In the genomic region with DNA sequence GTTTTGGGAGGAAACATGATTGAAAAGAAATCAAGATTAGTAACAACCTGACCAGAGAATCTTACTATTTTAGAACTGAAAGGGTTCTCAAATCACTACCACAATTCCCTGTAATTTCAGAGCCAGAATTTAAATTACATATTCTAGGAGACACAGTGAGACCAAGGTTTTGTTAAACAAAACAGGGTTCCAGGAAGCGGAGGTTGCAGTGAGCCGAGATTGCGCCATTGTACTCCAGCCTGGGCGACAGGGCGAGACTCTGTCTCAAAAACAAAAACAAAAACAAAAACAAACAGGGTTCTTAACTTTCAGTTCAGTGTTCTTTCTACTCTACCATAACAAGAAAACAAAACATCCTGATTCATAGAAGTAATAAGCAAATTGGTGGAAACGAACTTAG, we compare ENCODE assay signal across 24 cellular contexts.
"Had no signal": no experiment of that assay in that cellular context is flagged by ENCODE, and none has a peak within 500 bp of the region (broad histone marks: within the 10 kb centered on the region; RNA-seq: fewer than 3 reads in every experiment).

No MANE protein-coding gene starts in this region.

- H3K27me3 ChIP-seq: Peyer's patch, SJCRH30 had no signal

- H3K36me3 ChIP-seq: WERI-Rb-1 had no signal

- H3K9ac ChIP-seq: KMS-11, SK-N-SH had no signal

- FAIRE-seq: astrocyte had no signal

- H3K4me2 ChIP-seq: KMS-11, SK-N-SH had no signal

- ATAC-seq: activated CD4-positive, CD25-positive, alpha-beta regulatory T cell treated with anti-CD3 and anti-CD28 coated beads, Interleukin-2, amount 50 U/mL, for 24 hours; activated CD8-positive, alpha-beta memory T cell treated with anti-CD3 and anti-CD28 coated beads, Interleukin-2, amount 10 ng/mL, durations not matched to agents 7 days and 5 days; activated naive CD4-positive, alpha-beta T cell treated with anti-CD3 and anti-CD28 coated beads, Interleukin-2, amount 50 U/mL, for 72 hours; activated naive CD8-positive, alpha-beta T cell treated with anti-CD3 and anti-CD28 coated beads, Interleukin-2, amount 50 U/mL, for 24 hours had no signal

- H3K4me3 ChIP-seq: Peyer's patch, SJCRH30 had no signal

- H3K4me1 ChIP-seq: Peyer's patch, SJCRH30 had no signal

- H3K9me3 ChIP-seq: Peyer's patch, SJCRH30, SK-N-SH had no signal

- DNase-seq: activated CD4-positive, alpha-beta T cell treated with anti-CD3 and anti-CD28 coated beads for 4 hours; activated CD8-positive, alpha-beta memory T cell treated with anti-CD3 and anti-CD28 coated beads, Interleukin-2, amount 10 ng/mL, durations not matched to agents 7 days and 5 days; activated effector memory CD4-positive, alpha-beta T cell treated with Interleukin-2 at 50 U/mL for 16 hours; activated naive CD4-positive, alpha-beta T cell treated with Interleukin-2 at 50 U/mL for 16 hours; activated naive CD8-positive, alpha-beta T cell treated with anti-CD3 and anti-CD28 coated beads, Interleukin-2, amount 50 U/mL, for 24 hours; activated T-cell treated with anti-CD3 and anti-CD28 coated beads, Interleukin-2, amount 50 U/mL, for 24 hours; amniotic stem cell; NCI-H1092; NCI-H1417; NCI-H1930; NCI-H2107; NCI-H2171 treated with DMSO at 0.1 percent for 48 hours; NCI-H226; Peyer's patch; Right ventricle myocardium superior; SJCRH30; SK-N-SH; T-helper 1 cell; WERI-Rb-1 had no signal

- H3K9me2 ChIP-seq: SK-N-SH had no signal

- H3K27ac ChIP-seq: KMS-11, Peyer's patch, RWPE1, SJCRH30, WERI-Rb-1 had no signal
